In the genomic region with DNA sequence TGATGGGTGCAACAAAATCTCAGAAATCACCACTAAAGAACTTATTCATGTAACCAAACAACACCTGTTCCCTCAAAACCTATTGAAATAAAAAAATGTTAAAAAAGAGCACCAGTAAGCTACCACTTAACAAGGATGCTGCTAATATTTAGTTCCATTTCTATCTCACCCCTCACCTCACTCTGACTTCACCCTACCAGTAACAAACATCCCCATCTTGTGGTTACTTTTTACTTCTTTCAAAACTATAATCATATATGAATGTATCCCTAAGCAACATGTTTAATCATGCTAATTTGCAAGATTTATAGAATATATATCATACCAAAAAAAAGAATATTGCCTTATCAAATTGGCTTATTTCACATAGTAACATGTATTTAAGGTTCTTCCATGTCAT, we compare ENCODE assay signal across 26 cellular contexts. TPM values are rescaled to one million over a fixed set of nuclear protein-coding genes. Genes with fewer than 3 reads are reported as not detected.
"Had no signal": no experiment of that assay in that cellular context is flagged by ENCODE, and none has a peak within 500 bp of the region (broad histone marks: within the 10 kb centered on the region; RNA-seq: fewer than 3 reads in every experiment).

No MANE protein-coding gene starts in this region.

- H3K27ac ChIP-seq: left ventricle myocardium inferior, neutrophil, ovary, prostate gland, thyroid gland, upper lobe of right lung had no signal

- H3K36me3 ChIP-seq: left ventricle myocardium inferior, neutrophil, ovary, prostate gland, thyroid gland, upper lobe of right lung had no signal

- H3K4me1 Mint-ChIP-seq: mesothelial cell of epicardium had no signal

- H3K4me3 ChIP-seq: left ventricle myocardium inferior, ovary, prostate gland, thyroid gland, upper lobe of right lung had no signal

- DNase-seq: activated CD4-positive, alpha-beta memory T cell treated with anti-CD3 and anti-CD28 coated beads for 36 hours; activated CD4-positive, alpha-beta T cell treated with anti-CD3 and anti-CD28 coated beads for 48 hours; activated CD4-positive, CD25-positive, alpha-beta regulatory T cell; activated naive CD4-positive, alpha-beta T cell treated with anti-CD3 and anti-CD28 coated beads for 36 hours; activated T-cell treated with anti-CD3 and anti-CD28 coated beads, Interleukin-2, amount 50 U/mL, for 48 hours; amygdala; cerebellar nuclear complex; cortex of kidney; hippocampal formation; kidney glomerular epithelial cell; left ventricle myocardium inferior; mammary epithelial cell; ovary; stimulated activated CD4-positive, alpha-beta T cell treated with anti-CD3 and anti-CD28 coated beads, Interleukin-4, amount 100 ng/mL, for 24 hours; stimulated activated naive CD4-positive, alpha-beta T cell treated with Interleukin-2 at 50 U/mL for 16 hours; T1000; thyroid gland; upper lobe of right lung had no signal

- H3K36me3 Mint-ChIP-seq: activated CD4-positive, alpha-beta memory T cell treated with anti-CD3 and anti-CD28 coated beads for 36 hours; mesothelial cell of epicardium had no signal

- H3K4me1 ChIP-seq: left ventricle myocardium inferior, prostate gland, thyroid gland, upper lobe of right lung had no signal

- FAIRE-seq: endometrium, frontal cortex had no signal

- H3K27me3 ChIP-seq: neutrophil, thyroid gland, upper lobe of right lung had no signal

- H3K9me3 ChIP-seq: neutrophil, ovary, prostate gland, thyroid gland, upper lobe of right lung had no signal

- H3K4me3 Mint-ChIP-seq: activated CD4-positive, alpha-beta memory T cell treated with anti-CD3 and anti-CD28 coated beads for 36 hours; activated naive CD4-positive, alpha-beta T cell treated with anti-CD3 and anti-CD28 coated beads for 36 hours; mesothelial cell of epicardium; nephron had no signal

- ATAC-seq: upper lobe of right lung had no signal

- H3K27ac Mint-ChIP-seq: activated CD4-positive, alpha-beta memory T cell treated with anti-CD3 and anti-CD28 coated beads for 36 hours; activated naive CD4-positive, alpha-beta T cell treated with anti-CD3 and anti-CD28 coated beads for 36 hours; mesothelial cell of epicardium; nephron had no signal

- H3K27me3 Mint-ChIP-seq: activated CD4-positive, alpha-beta memory T cell treated with anti-CD3 and anti-CD28 coated beads for 36 hours had no signal

RNA-seq across cellular contexts. Expression of a gene that starts 27.4 kb away (rescaled TPM):
- total RNA-seq: activated CD4-positive, alpha-beta memory T cell treated with anti-CD3 and anti-CD28 coated beads for 36 hours; activated naive CD4-positive, alpha-beta T cell treated with anti-CD3 and anti-CD28 coated beads for 36 hours; epithelial cell of proximal tubule; T-helper 1 cell treated with Interleukin-12 subunit alpha and Interleukin-12 subunit beta and Interleukin-4 antibody, amounts not matched to agents 30 ng/mL and 1 ng/mL, for 36 hours had no signal
- polyA plus RNA-seq: mammary epithelial cell had no signal
